ENCODE assay signal across 1 cellular context in genomic region chr17:75356260-75356937, GRCh38.
TF ChIP-seq lines count a peak whose summit lies in the region.

No MANE protein-coding gene starts in this region.

TF ChIP-seq in liver, 16 proteins besides CTCF, POLR2A, EP300 and RAD21 (continued from another document):
- TF ChIP-seq REST (IDR thresholded peaks at IDR 0.05) (no peak), HNF4A (conservative IDR thresholded peaks at IDR 0.05) (peak; percentile 5 to 48)
